In the genomic region with DNA sequence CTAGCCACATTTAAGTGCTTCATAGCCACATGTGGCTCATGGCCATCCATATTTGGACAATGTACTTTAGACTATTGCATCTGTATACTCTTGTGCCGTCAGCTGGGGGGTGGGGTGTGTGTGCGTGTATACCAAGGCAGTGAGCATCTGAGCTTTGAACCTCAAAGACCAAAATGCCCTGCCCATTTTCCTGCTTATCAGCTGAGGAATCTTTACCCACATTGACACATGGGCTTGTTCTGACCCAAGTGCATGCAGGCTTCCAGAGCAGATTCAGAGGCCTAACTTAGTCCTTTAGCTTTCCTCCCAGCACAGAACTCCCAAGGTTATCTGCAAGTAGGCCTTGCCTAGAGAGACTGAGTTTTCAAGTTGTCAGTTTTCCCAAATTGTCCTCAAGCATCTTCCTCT, we compare ENCODE assay signal across 29 cellular contexts. TPM values are rescaled to one million over a fixed set of nuclear protein-coding genes. Genes with fewer than 3 reads are reported as not detected.
A peak's percentile ranks its signal among the peaks of the same experiment; 100 is the strongest.
DNase-seq lines count a peak whose midpoint lies in the region; ATAC-seq, FAIRE-seq and TF ChIP-seq lines count a peak whose summit lies in the region.
"Had no signal": no experiment of that assay in that cellular context is flagged by ENCODE, and none has a peak within 500 bp of the region (broad histone marks: within the 10 kb centered on the region; RNA-seq: fewer than 3 reads in every experiment).

No MANE protein-coding gene starts in this region.

- peak overlapping the region in 2 of 3 donors; percentile 42 to 74 for H3K27ac Mint-ChIP-seq in CD4-positive, CD25-positive, alpha-beta regulatory T cell
- H3K27ac Mint-ChIP-seq in astrocyte (ENCODE audit: unreplicated experiment): no peak overlapping the region
- H3K27ac Mint-ChIP-seq: activated naive CD4-positive, alpha-beta T cell treated with anti-CD3 and anti-CD28 coated beads for 36 hours; memory B cell had no signal

- H3K4me1 Mint-ChIP-seq in CD4-positive, CD25-positive, alpha-beta regulatory T cell: peaks cover 0 to 14% (median 9%) of the 10 kb centered on the region in 4 donors
- no peaks in the 10 kb centered on the region for H3K4me1 Mint-ChIP-seq in astrocyte (ENCODE audit: low read depth, unreplicated experiment)
- H3K4me1 Mint-ChIP-seq: neural crest cell had no signal

- no peaks in the 10 kb centered on the region for H3K9me3 ChIP-seq in CD4-positive, CD25-positive, alpha-beta regulatory T cell (ENCODE audit: control insufficient read depth in 2 of 2, low read length in 2 of 2)
- no peaks in the 10 kb centered on the region for H3K9me3 ChIP-seq in astrocyte (ENCODE audit: insufficient read depth, low read depth, low read length)
- no peaks in the 10 kb centered on the region for H3K9me3 ChIP-seq in HepG2 (ENCODE audit: low read length)
- H3K9me3 ChIP-seq: body of pancreas, pancreas, stomach, vagina had no signal

- no peak for TF ChIP-seq CTCF in astrocyte (IDR thresholded peaks at IDR 0.05; ENCODE audit: insufficient read depth, low read depth, low read length)
- TF ChIP-seq CTCF in HepG2 (CRISPR knock-in tag; IDR thresholded peaks at IDR 0.05): no peak

- H3K36me3 Mint-ChIP-seq in CD4-positive, CD25-positive, alpha-beta regulatory T cell: peaks cover 34% of the 10 kb centered on the region
- peaks cover 8% of the 10 kb centered on the region for H3K36me3 Mint-ChIP-seq in astrocyte (ENCODE audit: low read depth, unreplicated experiment)

- CTCF ChIA-PET in HepG2 (lab: Yijun Ruan, JAX; ENCODE audit: low intra/inter-chr PET ratio, low total read pairs): no interaction called here

- peaks cover 52% of the 10 kb centered on the region for H3K36me3 ChIP-seq in CD4-positive, CD25-positive, alpha-beta regulatory T cell (ENCODE audit: control insufficient read depth, insufficient read depth, low read length)
- peaks cover 28% of the 10 kb centered on the region for H3K36me3 ChIP-seq in astrocyte (ENCODE audit: insufficient read depth, low read length)
- peaks cover 12 to 27% of the 10 kb centered on the region in 2 experiments for H3K36me3 ChIP-seq in HepG2 (replicated peaks in 1 of 2; ENCODE audit: control insufficient read depth in 1 of 2, insufficient read depth in 2 of 2, low read length in 2 of 2)

- H3K27ac ChIP-seq in CD4-positive, CD25-positive, alpha-beta regulatory T cell (ENCODE audit: insufficient read depth, low read length, poor library complexity, severe bottlenecking): no peak overlapping the region
- peak overlapping the region; percentile 79 for H3K27ac ChIP-seq in astrocyte (ENCODE audit: low read depth, low read length)
- H3K27ac ChIP-seq in HepG2 (ENCODE audit: extremely low read length, insufficient read depth, low read length): peak overlapping the region; percentile 87
- H3K27ac ChIP-seq: body of pancreas, pancreas, PC-9, stomach, vagina had no signal

- POLR2A ChIA-PET in HepG2 (lab: Yijun Ruan, JAX): interaction anchor here (0.8 to 4.5 kb wide), 7 partner anchors 10 to 97 kb away, joined by 3 to 103 read pairs (median 4); partner anchors contain the start of genes ELP2, MOCOS and SLC39A6

- TF ChIP-seq EP300 in HepG2 (IDR thresholded peaks at IDR 0.05; ENCODE audit: low read depth in 2 of 2, low read length in 2 of 2): peak; percentile 86 to 92
- peak; percentile 85 for TF ChIP-seq EP300 in HepG2 (CRISPR knock-in tag; IDR thresholded peaks at IDR 0.05; ENCODE audit: borderline replicate concordance)

- ATAC-seq in CD4-positive, CD25-positive, alpha-beta regulatory T cell (ENCODE audit: low read depth in 2 of 2): no peak
- peak; percentile 94 for ATAC-seq in HepG2
- no peak for ATAC-seq in GM21447 (IDR thresholded peaks at IDR 0.05; ENCODE audit: unreplicated experiment)
- ATAC-seq: activated CD8-positive, alpha-beta memory T cell treated with anti-CD3 and anti-CD28 coated beads, Interleukin-2, amount 10 ng/mL, durations not matched to agents 7 days and 5 days; body of pancreas; left cardiac atrium; pancreas had no signal

- H2AFZ ChIP-seq in astrocyte (ENCODE audit: low read depth, low read length): no peak overlapping the region
- H2AFZ ChIP-seq in HepG2 (ENCODE audit: low read length): no peak overlapping the region
- H2AFZ ChIP-seq: PC-9 had no signal

- peak; percentile 49; the same call in 1 of the 2 replicates for TF ChIP-seq RAD21 in HepG2 (CRISPR knock-in tag; IDR thresholded peaks at IDR 0.05)

- H3K4me1 ChIP-seq in CD4-positive, CD25-positive, alpha-beta regulatory T cell (ENCODE audit: control insufficient read depth, insufficient read depth, low read length, poor library complexity, severe bottlenecking): no peaks in the 10 kb centered on the region
- H3K4me1 ChIP-seq in astrocyte (ENCODE audit: insufficient read depth, low read length): peaks cover 14% of the 10 kb centered on the region
- H3K4me1 ChIP-seq in HepG2 (ENCODE audit: insufficient read depth, low read length): peaks cover 72% of the 10 kb centered on the region
- H3K4me1 ChIP-seq: body of pancreas, pancreas, vagina had no signal

- no TSS peak for BruUV-seq in HepG2 (replicated peaks; lab: Mats Ljungman, UMichigan)

- no peak overlapping the region for H3K4me3 ChIP-seq in CD4-positive, CD25-positive, alpha-beta regulatory T cell (ENCODE audit: low read depth, low read length)
- H3K4me3 ChIP-seq in astrocyte (ENCODE audit: insufficient read depth, low read depth, low read length) (no peak overlapping the region), HepG2 (replicated peaks in 1 of 3; ENCODE audit: insufficient read depth in 1 of 3, low read depth in 2 of 3, low read length in 3 of 3) (no peak overlapping the region; a peak in 1 of 6 replicates)
- H3K4me3 ChIP-seq: body of pancreas, pancreas, PC-9, stomach, vagina had no signal

- H3K9ac ChIP-seq in astrocyte (ENCODE audit: low read length): peak overlapping the region; percentile 66
- peak overlapping the region; percentile 65 for H3K9ac ChIP-seq in HepG2 (ENCODE audit: insufficient read depth, low read depth, low read length)

- in situ Hi-C loops in HepG2 (cut with HindIII; ENCODE audit: extremely low pct_ligation_motif_present, low pct_unique_long_range_greater_than_20kb): no loop called here

- intact Hi-C loops in HepG2 (cut with micrococcal nuclease; ENCODE audit: unreplicated experiment): no loop called here

- no peak for DNase-seq in CD4-positive, CD25-positive, alpha-beta regulatory T cell
- DNase-seq in LoVo (ENCODE audit: low spot score) (peak; percentile 12), astrocyte (ENCODE audit: low read depth) (no peak), HepG2 (ENCODE audit: low spot score) (peak; percentile 98), AG20443 (ENCODE audit: low spot score) (no peak), activated T-cell treated with anti-CD3 and anti-CD28 coated beads for 4 hours (no peak), AG08396 (ENCODE audit: low spot score) (no peak)
- DNase-seq: activated CD4-positive, alpha-beta T cell treated with anti-CD3 and anti-CD28 coated beads, Interleukin-2, amount 50 U/mL, for 1 hour; activated CD8-positive, alpha-beta memory T cell treated with anti-CD3 and anti-CD28 coated beads, Interleukin-2, amount 10 ng/mL, durations not matched to agents 7 days and 5 days; activated naive CD4-positive, alpha-beta T cell treated with anti-CD3 and anti-CD28 coated beads for 36 hours; AML-193; body of pancreas; H7; immature natural killer cell; left cardiac atrium; NCI-H1436 treated with DMSO at 0.1 percent for 48 hours; NCI-H345; pancreas; PC-9; SIG-M5; stimulated activated CD8-positive, alpha-beta memory T cell treated with anti-CD3 and anti-CD28 coated beads, Interleukin-4, amount 100 ng/mL, for 48 hours; stomach had no signal

- FAIRE-seq in astrocyte (lab: Jason Lieb, UNC) (no peak), HepG2 (lab: Jason Lieb, UNC) (peak; percentile 98)
- FAIRE-seq: A204.1, GM18507, pancreas had no signal

- H3K79me2 ChIP-seq in astrocyte (ENCODE audit: insufficient read depth, low read length): no peaks in the 10 kb centered on the region
- no peaks in the 10 kb centered on the region for H3K79me2 ChIP-seq in HepG2 (ENCODE audit: insufficient read depth, low read length)

- H3K27me3 ChIP-seq in CD4-positive, CD25-positive, alpha-beta regulatory T cell (ENCODE audit: control insufficient read depth, insufficient read depth, low read length): no peaks in the 10 kb centered on the region
- no peaks in the 10 kb centered on the region for H3K27me3 ChIP-seq in astrocyte (ENCODE audit: insufficient read depth, low read length)
- H3K27me3 ChIP-seq in HepG2 (ENCODE audit: control insufficient read depth in 1 of 2, insufficient read depth in 2 of 2, low read length in 2 of 2): no peaks in the 10 kb centered on the region; a peak in 1 of 5 replicates
- H3K27me3 ChIP-seq: body of pancreas, pancreas, stomach, vagina had no signal

- peaks cover 0 to 1% (median 0%) of the 10 kb centered on the region in 7 donors for H3K9me3 Mint-ChIP-seq in CD4-positive, CD25-positive, alpha-beta regulatory T cell
- H3K9me3 Mint-ChIP-seq in astrocyte (ENCODE audit: unreplicated experiment): no peaks in the 10 kb centered on the region
- H3K9me3 Mint-ChIP-seq: activated naive CD4-positive, alpha-beta T cell treated with anti-CD3 and anti-CD28 coated beads for 36 hours; CD4-positive, alpha-beta memory T cell; memory B cell; neural crest cell had no signal

- no peak overlapping the region for H3K4me2 ChIP-seq in astrocyte (ENCODE audit: low read length)
- peak overlapping the region; percentile 54 for H3K4me2 ChIP-seq in HepG2 (ENCODE audit: low read depth, low read length)
- H3K4me2 ChIP-seq: PC-9 had no signal

- H4K20me1 ChIP-seq in astrocyte (ENCODE audit: insufficient read depth, low read length) (peaks cover 5% of the 10 kb centered on the region), HepG2 (ENCODE audit: insufficient read depth, low read length) (no peaks in the 10 kb centered on the region)

- no peak overlapping the region for H3K4me3 Mint-ChIP-seq in CD4-positive, CD25-positive, alpha-beta regulatory T cell
- no peak overlapping the region for H3K4me3 Mint-ChIP-seq in astrocyte (ENCODE audit: unreplicated experiment)
- H3K4me3 Mint-ChIP-seq: activated CD8-positive, alpha-beta memory T cell treated with anti-CD3 and anti-CD28 coated beads, Interleukin-2, amount 10 ng/mL, durations not matched to agents 7 days and 5 days; activated naive CD4-positive, alpha-beta T cell treated with anti-CD3 and anti-CD28 coated beads for 36 hours; CD4-positive, alpha-beta memory T cell; immature natural killer cell; memory B cell; neural crest cell had no signal

- no peaks in the 10 kb centered on the region for H3K27me3 Mint-ChIP-seq in CD4-positive, CD25-positive, alpha-beta regulatory T cell
- no peaks in the 10 kb centered on the region for H3K27me3 Mint-ChIP-seq in astrocyte (ENCODE audit: low read depth, unreplicated experiment)
- H3K27me3 Mint-ChIP-seq: activated CD8-positive, alpha-beta memory T cell treated with anti-CD3 and anti-CD28 coated beads, Interleukin-2, amount 10 ng/mL, durations not matched to agents 7 days and 5 days; CD4-positive, alpha-beta memory T cell; memory B cell had no signal

- TF ChIP-seq POLR2A in HepG2 (IDR thresholded peaks at IDR 0.05; ENCODE audit: insufficient read depth in 1 of 2, low read depth in 2 of 2, low read length in 2 of 2): peak; percentile 38 to 63; a peak in 3 of 4 replicates

- WGBS in HepG2 (ENCODE audit: low lambda C conversion rate): 0% methylated on average over 1 of the region's 2 CpGs

RNA-seq across cellular contexts. Expression of gene MOCOS, which starts 11.1 kb away (rescaled TPM):
- total RNA-seq in CD4-positive, CD25-positive, alpha-beta regulatory T cell: not detected
- polyA plus RNA-seq in CD4-positive, CD25-positive, alpha-beta regulatory T cell: under 1 TPM in 1 of 4 donors, not detected in 3; 0.02 TPM
- 1.4 and 1.9 TPM in 2 replicates for total RNA-seq in astrocyte
- 15.4 and 20.0 TPM in 2 replicates for total RNA-seq in HepG2 (2016; rRNA removed; fragmentation: Illumina TruSeq; extraction: Trizol)
- total RNA-seq in HepG2 (2016; cell fraction: cytosol; rRNA removed; fragmentation: Illumina TruSeq; extraction: Trizol; ENCODE audit: low read depth): 6.6 TPM in 2 replicates
- total RNA-seq in HepG2 (2016; cell fraction: insoluble cytoplasmic fraction; rRNA removed; fragmentation: Illumina TruSeq; extraction: Trizol): 16.3 and 19.1 TPM in 2 replicates
- total RNA-seq in HepG2 (2016; cell fraction: membrane; rRNA removed; fragmentation: Illumina TruSeq; extraction: Trizol): 9.0 TPM in 2 replicates
- total RNA-seq in HepG2 (2016; cell fraction: nucleus; rRNA removed; fragmentation: Illumina TruSeq; extraction: Trizol): 10.5 and 13.5 TPM in 2 replicates
- polyA plus RNA-seq in HepG2 (2011; rRNA removed): 7.7 and 10.1 TPM in 2 replicates
- 6.0 and 7.8 TPM in 2 replicates for polyA plus RNA-seq in HepG2 (2011; cell fraction: cytosol; rRNA removed)
- 9.4 and 10.7 TPM in 2 replicates for polyA plus RNA-seq in HepG2 (2011; cell fraction: nucleus; rRNA removed)
- polyA plus RNA-seq in HepG2 (2012): 7.5 and 8.7 TPM in 2 replicates
- 2.9 and 3.1 TPM in 2 replicates for polyA plus RNA-seq in HepG2 (2016; cell fraction: cytosol; fragmentation: Illumina TruSeq; extraction: Trizol; ENCODE audit: low read depth)
- 21.6 and 25.3 TPM in 2 replicates for polyA plus RNA-seq in HepG2 (2016; cell fraction: insoluble cytoplasmic fraction; fragmentation: Illumina TruSeq; extraction: Trizol; ENCODE audit: low read depth)
- 7.1 and 8.1 TPM in 2 replicates for polyA plus RNA-seq in HepG2 (2016; cell fraction: membrane; fragmentation: Illumina TruSeq; extraction: Trizol; ENCODE audit: low read depth)
- polyA plus RNA-seq in HepG2 (2016; cell fraction: nucleus; fragmentation: Illumina TruSeq; extraction: Trizol; ENCODE audit: insufficient read depth, low read depth): 13.4 and 18.9 TPM in 2 replicates
- polyA minus RNA-seq in HepG2 (2011; rRNA and poly(A)+ RNA removed; ENCODE audit: low replicate concordance): 28.6 and 205 TPM in 2 replicates
- 9.8 and 12.9 TPM in 2 replicates for polyA minus RNA-seq in HepG2 (2011; cell fraction: cytosol; rRNA and poly(A)+ RNA removed)
- polyA minus RNA-seq in HepG2 (2011; cell fraction: nucleus; rRNA and poly(A)+ RNA removed): 16.5 and 21.5 TPM in 2 replicates
- total RNA-seq: activated naive CD4-positive, alpha-beta T cell treated with anti-CD3 and anti-CD28 coated beads for 36 hours had no signal
- polyA plus RNA-seq: immature natural killer cell had no signal

RNA-seq across cellular contexts. Expression of gene ELP2, which starts 46.5 kb away (rescaled TPM):
- total RNA-seq in CD4-positive, CD25-positive, alpha-beta regulatory T cell: 161 TPM
- polyA plus RNA-seq in CD4-positive, CD25-positive, alpha-beta regulatory T cell: 10 to 100 TPM; 71.0 to 96.6 (median 87.5) TPM
- 98.1 and 99.8 TPM in 2 replicates for total RNA-seq in astrocyte
- total RNA-seq in HepG2 (2016; rRNA removed; fragmentation: Illumina TruSeq; extraction: Trizol): 100 and 121 TPM in 2 replicates
- total RNA-seq in HepG2 (2016; cell fraction: cytosol; rRNA removed; fragmentation: Illumina TruSeq; extraction: Trizol; ENCODE audit: low read depth): 22.9 and 29.1 TPM in 2 replicates
- total RNA-seq in HepG2 (2016; cell fraction: insoluble cytoplasmic fraction; rRNA removed; fragmentation: Illumina TruSeq; extraction: Trizol): 97.6 and 122 TPM in 2 replicates
- total RNA-seq in HepG2 (2016; cell fraction: membrane; rRNA removed; fragmentation: Illumina TruSeq; extraction: Trizol): 29.2 and 32.8 TPM in 2 replicates
- total RNA-seq in HepG2 (2016; cell fraction: nucleus; rRNA removed; fragmentation: Illumina TruSeq; extraction: Trizol): 120 and 133 TPM in 2 replicates
- 85.0 and 98.7 TPM in 2 replicates for polyA plus RNA-seq in HepG2 (2011; rRNA removed)
- 45.2 and 52.1 TPM in 2 replicates for polyA plus RNA-seq in HepG2 (2011; cell fraction: cytosol; rRNA removed)
- 82.7 and 92.7 TPM in 2 replicates for polyA plus RNA-seq in HepG2 (2011; cell fraction: nucleus; rRNA removed)
- polyA plus RNA-seq in HepG2 (2012): 91.8 and 96.5 TPM in 2 replicates
- polyA plus RNA-seq in HepG2 (2016; cell fraction: cytosol; fragmentation: Illumina TruSeq; extraction: Trizol; ENCODE audit: low read depth): 7.6 and 9.7 TPM in 2 replicates
- polyA plus RNA-seq in HepG2 (2016; cell fraction: insoluble cytoplasmic fraction; fragmentation: Illumina TruSeq; extraction: Trizol; ENCODE audit: low read depth): 72.7 and 77.3 TPM in 2 replicates
- 13.0 and 14.3 TPM in 2 replicates for polyA plus RNA-seq in HepG2 (2016; cell fraction: membrane; fragmentation: Illumina TruSeq; extraction: Trizol; ENCODE audit: low read depth)
- 146 and 148 TPM in 2 replicates for polyA plus RNA-seq in HepG2 (2016; cell fraction: nucleus; fragmentation: Illumina TruSeq; extraction: Trizol; ENCODE audit: insufficient read depth, low read depth)
- polyA minus RNA-seq in HepG2 (2011; rRNA and poly(A)+ RNA removed; ENCODE audit: low replicate concordance): 232 and 371 TPM in 2 replicates
- polyA minus RNA-seq in HepG2 (2011; cell fraction: cytosol; rRNA and poly(A)+ RNA removed): 33.5 and 40.7 TPM in 2 replicates
- 216 and 227 TPM in 2 replicates for polyA minus RNA-seq in HepG2 (2011; cell fraction: nucleus; rRNA and poly(A)+ RNA removed)

RNA-seq across cellular contexts. Expression of gene SLC39A6, which starts 47.0 kb away (rescaled TPM):
- total RNA-seq in CD4-positive, CD25-positive, alpha-beta regulatory T cell: 13.7 TPM
- 10 to 100 TPM; 22.3 to 25.9 (median 24.5) TPM for polyA plus RNA-seq in CD4-positive, CD25-positive, alpha-beta regulatory T cell
- total RNA-seq in astrocyte: 81.3 and 87.3 TPM in 2 replicates
- 30.6 and 41.7 TPM in 2 replicates for total RNA-seq in HepG2 (2016; rRNA removed; fragmentation: Illumina TruSeq; extraction: Trizol)
- 4.5 and 4.8 TPM in 2 replicates for total RNA-seq in HepG2 (2016; cell fraction: cytosol; rRNA removed; fragmentation: Illumina TruSeq; extraction: Trizol; ENCODE audit: low read depth)
- total RNA-seq in HepG2 (2016; cell fraction: insoluble cytoplasmic fraction; rRNA removed; fragmentation: Illumina TruSeq; extraction: Trizol): 30.1 and 41.9 TPM in 2 replicates
- 15.0 and 16.1 TPM in 2 replicates for total RNA-seq in HepG2 (2016; cell fraction: membrane; rRNA removed; fragmentation: Illumina TruSeq; extraction: Trizol)
- 43.0 and 47.6 TPM in 2 replicates for total RNA-seq in HepG2 (2016; cell fraction: nucleus; rRNA removed; fragmentation: Illumina TruSeq; extraction: Trizol)
- 53.5 and 59.2 TPM in 2 replicates for polyA plus RNA-seq in HepG2 (2011; rRNA removed)
- 39.3 and 51.6 TPM in 2 replicates for polyA plus RNA-seq in HepG2 (2011; cell fraction: cytosol; rRNA removed)
- polyA plus RNA-seq in HepG2 (2011; cell fraction: nucleus; rRNA removed): 21.3 and 24.4 TPM in 2 replicates
- 27.8 and 30.5 TPM in 2 replicates for polyA plus RNA-seq in HepG2 (2012)
- 2.1 and 2.7 TPM in 2 replicates for polyA plus RNA-seq in HepG2 (2016; cell fraction: cytosol; fragmentation: Illumina TruSeq; extraction: Trizol; ENCODE audit: low read depth)
- polyA plus RNA-seq in HepG2 (2016; cell fraction: insoluble cytoplasmic fraction; fragmentation: Illumina TruSeq; extraction: Trizol; ENCODE audit: low read depth): 21.0 and 25.3 TPM in 2 replicates
- polyA plus RNA-seq in HepG2 (2016; cell fraction: membrane; fragmentation: Illumina TruSeq; extraction: Trizol; ENCODE audit: low read depth): 6.7 and 7.1 TPM in 2 replicates
- 40.3 and 40.6 TPM in 2 replicates for polyA plus RNA-seq in HepG2 (2016; cell fraction: nucleus; fragmentation: Illumina TruSeq; extraction: Trizol; ENCODE audit: insufficient read depth, low read depth)
- polyA minus RNA-seq in HepG2 (2011; rRNA and poly(A)+ RNA removed; ENCODE audit: low replicate concordance): 47.6 and 205 TPM in 2 replicates
- 21.0 and 24.8 TPM in 2 replicates for polyA minus RNA-seq in HepG2 (2011; cell fraction: cytosol; rRNA and poly(A)+ RNA removed)
- 22.9 and 37.0 TPM in 2 replicates for polyA minus RNA-seq in HepG2 (2011; cell fraction: nucleus; rRNA and poly(A)+ RNA removed)

Comparison
In these comparisons a context has a peak if more than half of its experiments do, and no peak if none do; other contexts are left out.
1. DNase-seq: peak in LoVo (single experiment) and HepG2 (single experiment); none in CD4-positive, CD25-positive, alpha-beta regulatory T cell (0 of 3), astrocyte (single experiment), AG20443 (single experiment), activated T-cell treated with anti-CD3 and anti-CD28 coated beads for 4 hours (single experiment) and AG08396 (single experiment).